Comparison of ENCODE assay signal across 2 cellular contexts in the genomic region with DNA sequence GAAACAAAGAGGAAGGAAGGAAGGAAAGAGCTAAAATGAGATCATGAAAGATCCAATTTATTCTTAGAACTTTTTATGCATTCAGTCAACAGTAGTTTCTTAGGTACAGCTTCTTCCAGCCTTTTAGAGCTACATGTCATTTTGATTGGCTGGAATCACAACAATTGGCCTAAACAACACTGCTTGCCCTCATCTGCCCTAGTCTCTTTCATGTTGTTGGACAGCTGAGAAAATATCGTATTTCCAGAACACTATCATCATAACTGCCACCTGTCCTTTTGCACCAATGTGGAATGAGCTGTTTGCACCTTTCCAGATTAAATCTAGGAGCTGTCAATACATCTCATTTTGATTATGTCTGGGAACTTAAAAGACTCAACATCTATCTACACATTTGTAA.
TF ChIP-seq lines count a peak whose summit lies in the region.

No MANE protein-coding gene starts in this region.

TF ChIP-seq in K562, 482 proteins besides CTCF, POLR2A, EP300 and RAD21:
- TF ChIP-seq MTA2 (IDR thresholded peaks at IDR 0.05; ENCODE audit: low read depth): no peak
- TF ChIP-seq YBX1 (IDR thresholded peaks at IDR 0.05): no peak
- TF ChIP-seq E2F3 (CRISPR knock-in tag; IDR thresholded peaks at IDR 0.05): no peak
- TF ChIP-seq, protein P1, sequence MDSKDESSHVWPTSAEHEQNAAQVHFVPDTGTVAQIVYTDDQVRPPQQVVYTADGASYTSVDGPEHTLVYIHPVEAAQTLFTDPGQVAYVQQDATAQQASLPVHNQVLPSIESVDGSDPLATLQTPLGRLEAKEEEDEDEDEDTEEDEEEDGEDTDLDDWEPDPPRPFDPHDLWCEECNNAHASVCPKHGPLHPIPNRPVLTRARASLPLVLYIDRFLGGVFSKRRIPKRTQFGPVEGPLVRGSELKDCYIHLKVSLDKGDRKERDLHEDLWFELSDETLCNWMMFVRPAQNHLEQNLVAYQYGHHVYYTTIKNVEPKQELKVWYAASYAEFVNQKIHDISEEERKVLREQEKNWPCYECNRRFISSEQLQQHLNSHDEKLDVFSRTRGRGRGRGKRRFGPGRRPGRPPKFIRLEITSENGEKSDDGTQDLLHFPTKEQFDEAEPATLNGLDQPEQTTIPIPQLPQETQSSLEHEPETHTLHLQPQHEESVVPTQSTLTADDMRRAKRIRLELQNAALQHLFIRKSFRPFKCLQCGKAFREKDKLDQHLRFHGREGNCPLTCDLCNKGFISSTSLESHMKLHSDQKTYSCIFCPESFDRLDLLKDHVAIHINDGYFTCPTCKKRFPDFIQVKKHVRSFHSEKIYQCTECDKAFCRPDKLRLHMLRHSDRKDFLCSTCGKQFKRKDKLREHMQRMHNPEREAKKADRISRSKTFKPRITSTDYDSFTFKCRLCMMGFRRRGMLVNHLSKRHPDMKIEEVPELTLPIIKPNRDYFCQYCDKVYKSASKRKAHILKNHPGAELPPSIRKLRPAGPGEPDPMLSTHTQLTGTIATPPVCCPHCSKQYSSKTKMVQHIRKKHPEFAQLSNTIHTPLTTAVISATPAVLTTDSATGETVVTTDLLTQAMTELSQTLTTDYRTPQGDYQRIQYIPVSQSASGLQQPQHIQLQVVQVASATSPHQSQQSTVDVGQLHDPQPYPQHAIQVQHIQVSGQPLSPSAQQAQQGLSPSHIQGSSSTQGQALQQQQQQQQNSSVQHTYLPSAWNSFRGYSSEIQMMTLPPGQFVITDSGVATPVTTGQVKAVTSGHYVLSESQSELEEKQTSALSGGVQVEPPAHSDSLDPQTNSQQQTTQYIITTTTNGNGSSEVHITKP (IDR thresholded peaks at IDR 0.05; ENCODE audit: partially characterized antibody): no peak
- no peak for TF ChIP-seq ZBTB12 (CRISPR knock-in tag; IDR thresholded peaks at IDR 0.05)
- TF ChIP-seq RBM39 (optimal IDR thresholded peaks at IDR 0.05; ENCODE audit: low read depth, low read length): no peak
- TF ChIP-seq NR1H2 (CRISPR knock-in tag; IDR thresholded peaks at IDR 0.05): no peak
- no peak for TF ChIP-seq ZFP91 (CRISPR knock-in tag; IDR thresholded peaks at IDR 0.05)
- no peak for TF ChIP-seq POLR2H (tag; IDR thresholded peaks at IDR 0.05; ENCODE audit: low read depth)
- no peak for TF ChIP-seq ETV6 (IDR thresholded peaks at IDR 0.05; ENCODE audit: borderline replicate concordance in 1 of 2, low read depth in 2 of 2, low read length in 1 of 2)
- no peak for TF ChIP-seq ETV6 (CRISPR knock-in tag; IDR thresholded peaks at IDR 0.05; ENCODE audit: borderline replicate concordance)

TF ChIP-seq in HEK293T, 16 proteins besides CTCF, POLR2A, EP300 and RAD21:
- TF ChIP-seq ARNT (IDR thresholded peaks at IDR 0.05) (no peak), ELF4 (IDR thresholded peaks at IDR 0.05) (no peak), SUZ12 (IDR thresholded peaks at IDR 0.05) (no peak), L3MBTL2 (conservative IDR thresholded peaks at IDR 0.05) (no peak), PKNOX1 (IDR thresholded peaks at IDR 0.05) (no peak), CTBP1 (IDR thresholded peaks at IDR 0.05; ENCODE audit: borderline replicate concordance) (no peak), NFRKB (IDR thresholded peaks at IDR 0.05) (no peak), LEF1 (IDR thresholded peaks at IDR 0.05; ENCODE audit: borderline replicate concordance) (no peak), FOXA1 (IDR thresholded peaks at IDR 0.05) (no peak), TARDBP (IDR thresholded peaks at IDR 0.05) (no peak), HDGF (IDR thresholded peaks at IDR 0.05; ENCODE audit: borderline replicate concordance) (no peak), SP1 (IDR thresholded peaks at IDR 0.05) (no peak), FOXM1 (IDR thresholded peaks at IDR 0.05; ENCODE audit: borderline replicate concordance) (no peak), FOXK2 (IDR thresholded peaks at IDR 0.05) (no peak), BHLHE40 (IDR thresholded peaks at IDR 0.05; ENCODE audit: borderline replicate concordance) (no peak), ZNF384 (IDR thresholded peaks at IDR 0.05) (no peak)
TF ChIP-seq in HEK293T: peak in this region for 0.
